Comparison of ENCODE assay signal across 38 cellular contexts in the genomic region with DNA sequence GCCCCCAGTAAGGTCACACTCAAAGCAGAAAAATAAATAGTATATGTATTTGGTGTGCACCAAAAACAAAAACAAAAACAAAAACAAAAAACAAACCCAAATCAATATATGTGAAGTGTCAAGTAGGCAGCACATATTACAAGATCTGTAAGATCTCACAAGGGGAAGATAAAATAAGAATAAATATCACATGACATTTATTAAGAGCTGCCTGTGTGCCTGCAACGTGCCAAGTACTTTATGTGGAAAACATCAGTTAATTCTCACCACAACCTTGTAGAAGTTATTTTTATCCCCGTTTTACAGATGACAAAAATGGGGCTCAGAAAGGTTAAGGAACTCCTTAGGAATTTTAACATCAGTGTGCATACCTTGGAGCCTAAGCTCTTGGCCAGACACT.
"Had no signal": no experiment of that assay in that cellular context is flagged by ENCODE, and none has a peak within 500 bp of the region (broad histone marks: within the 10 kb centered on the region; RNA-seq: fewer than 3 reads in every experiment).

No MANE protein-coding gene starts in this region.

- DNase-seq: activated effector memory CD4-positive, alpha-beta T cell treated with anti-CD3 and anti-CD28 coated beads, Interleukin-2, amount 50 U/mL, for 16 hours; activated effector memory CD4-positive, alpha-beta T cell treated with Interleukin-2 at 50 U/mL for 16 hours; activated gamma-delta T cell; activated gamma-delta T cell treated with Interleukin-2 at 50 U/mL for 16 hours; activated naive CD4-positive, alpha-beta T cell; activated naive CD4-positive, alpha-beta T cell treated with anti-CD3 and anti-CD28 coated beads for 36 hours; activated naive CD4-positive, alpha-beta T cell treated with anti-CD3 and anti-CD28 coated beads, Interleukin-2, amount 10 ng/mL, durations not matched to agents 7 days and 5 days; activated naive CD4-positive, alpha-beta T cell treated with anti-CD3 and anti-CD28 coated beads, Interleukin-2, amount 50 U/mL, for 16 hours; activated naive CD8-positive, alpha-beta T cell treated with anti-CD3 and anti-CD28 coated beads for 36 hours; activated naive CD8-positive, alpha-beta T cell treated with anti-CD3 and anti-CD28 coated beads, Interleukin-2, amount 10 ng/mL, durations not matched to agents 7 days and 5 days; activated naive CD8-positive, alpha-beta T cell treated with anti-CD3 and anti-CD28 coated beads, Interleukin-2, amount 50 U/mL, for 24 hours; activated T-cell treated with anti-CD3 and anti-CD28 coated beads for 4 hours; activated T-cell treated with anti-CD3 and anti-CD28 coated beads, Interleukin-2, amount 50 U/mL, for 1 hour; activated T-cell treated with anti-CD3 and anti-CD28 coated beads, Interleukin-2, amount 50 U/mL, for 24 hours; activated T-cell treated with anti-CD3 and anti-CD28 coated beads, Interleukin-2, amount 50 U/mL, for 4 hours; activated T-cell treated with anti-CD3 and anti-CD28 coated beads, Interleukin-2, amount 50 U/mL, for 48 hours; activated T-cell treated with anti-CD3 and anti-CD28 coated beads, Interleukin-2, amount 50 U/mL, for 72 hours; adrenal gland; amniotic stem cell; amygdala; anterior cingulate cortex; aorta; body of pancreas; brain microvascular endothelial cell; caudate nucleus; central memory CD4-positive, alpha-beta T cell; cerebellar nuclear complex had no signal

- H3K27ac Mint-ChIP-seq: activated naive CD4-positive, alpha-beta T cell treated with anti-CD3 and anti-CD28 coated beads for 36 hours; activated naive CD4-positive, alpha-beta T cell treated with anti-CD3 and anti-CD28 coated beads, Interleukin-2, amount 10 ng/mL, durations not matched to agents 7 days and 5 days; activated naive CD4-positive, alpha-beta T cell treated with anti-CD3 and anti-CD28 coated beads, Interleukin-2, amount 50 U/mL, for 24 hours; activated naive CD4-positive, alpha-beta T cell treated with anti-CD3 and anti-CD28 coated beads, Interleukin-2, amount 50 U/mL, for 72 hours; activated naive CD8-positive, alpha-beta T cell; activated naive CD8-positive, alpha-beta T cell treated with anti-CD3 and anti-CD28 coated beads for 36 hours; activated naive CD8-positive, alpha-beta T cell treated with anti-CD3 and anti-CD28 coated beads, Interleukin-2, amount 10 ng/mL, durations not matched to agents 7 days and 5 days; activated naive CD8-positive, alpha-beta T cell treated with anti-CD3 and anti-CD28 coated beads, Interleukin-2, amount 50 U/mL, for 24 hours; activated T-cell treated with anti-CD3 and anti-CD28 coated beads, Interleukin-2, amount 50 U/mL, for 24 hours; activated T-cell treated with anti-CD3 and anti-CD28 coated beads, Interleukin-2, amount 50 U/mL, for 72 hours; activated T-helper 1 cell treated with anti-CD3 and anti-CD28 coated beads, Interleukin-12 subunit alpha, Interleukin-12 subunit beta, Interleukin-2, Interleukin-4 antibody, amounts not matched to agents 30 ng/mL and 10 ng/mL and 1 ng/mL, durations not matched to agents 14 hours and 24 hours and 36 hours; activated T-helper 17 cell treated with anti-CD3 and anti-CD28 coated beads, Interleukin-2, amount 50 U/mL, for 72 hours; activated T-helper 2 cell treated with anti-CD3 and anti-CD28 coated beads, Interferon-gamma antibody, Interleukin-2, Interleukin-4, amounts not matched to agents 10 μg/mL and 5 μg/mL and 100 μg/mL, durations not matched to agents 14 hours and 24 hours and 36 hours had no signal

- H3K27me3 ChIP-seq: adrenal gland, ascending aorta, body of pancreas, brain microvascular endothelial cell, breast epithelium, cardiac muscle cell had no signal

- H3K9me3 Mint-ChIP-seq: activated naive CD4-positive, alpha-beta T cell treated with anti-CD3 and anti-CD28 coated beads for 36 hours; activated naive CD4-positive, alpha-beta T cell treated with anti-CD3 and anti-CD28 coated beads, Interleukin-2, amount 10 ng/mL, durations not matched to agents 7 days and 5 days; activated naive CD4-positive, alpha-beta T cell treated with anti-CD3 and anti-CD28 coated beads, Interleukin-2, amount 50 U/mL, for 72 hours; activated naive CD8-positive, alpha-beta T cell treated with anti-CD3 and anti-CD28 coated beads, Interleukin-2, amount 10 ng/mL, durations not matched to agents 7 days and 5 days; activated naive CD8-positive, alpha-beta T cell treated with anti-CD3 and anti-CD28 coated beads, Interleukin-2, amount 50 U/mL, for 24 hours; activated T-cell treated with anti-CD3 and anti-CD28 coated beads, Interleukin-2, amount 50 U/mL, for 72 hours; activated T-helper 1 cell treated with anti-CD3 and anti-CD28 coated beads, Interleukin-12 subunit alpha, Interleukin-12 subunit beta, Interleukin-2, Interleukin-4 antibody, amounts not matched to agents 30 ng/mL and 10 ng/mL and 1 ng/mL, durations not matched to agents 14 hours and 24 hours and 36 hours; activated T-helper 17 cell treated with anti-CD3 and anti-CD28 coated beads, Interleukin-2, amount 50 U/mL, for 72 hours; activated T-helper 2 cell treated with anti-CD3 and anti-CD28 coated beads, Interferon-gamma antibody, Interleukin-2, Interleukin-4, amounts not matched to agents 10 μg/mL and 5 μg/mL and 100 μg/mL, durations not matched to agents 14 hours and 24 hours and 36 hours; central memory CD8-positive, alpha-beta T cell had no signal

- H3K9me3 ChIP-seq: adrenal gland, body of pancreas, breast epithelium had no signal

- H3K4me1 Mint-ChIP-seq: activated naive CD4-positive, alpha-beta T cell treated with anti-CD3 and anti-CD28 coated beads, Interleukin-2, amount 10 ng/mL, durations not matched to agents 7 days and 5 days; activated naive CD4-positive, alpha-beta T cell treated with anti-CD3 and anti-CD28 coated beads, Interleukin-2, amount 50 U/mL, for 24 hours; activated naive CD8-positive, alpha-beta T cell treated with anti-CD3 and anti-CD28 coated beads for 36 hours; activated naive CD8-positive, alpha-beta T cell treated with anti-CD3 and anti-CD28 coated beads, Interleukin-2, amount 50 U/mL, for 24 hours; activated T-helper 17 cell treated with anti-CD3 and anti-CD28 coated beads, Interleukin-2, amount 50 U/mL, for 72 hours; central memory CD8-positive, alpha-beta T cell had no signal

- H3K27me3 Mint-ChIP-seq: activated naive CD4-positive, alpha-beta T cell treated with anti-CD3 and anti-CD28 coated beads, Interleukin-2, amount 10 ng/mL, durations not matched to agents 7 days and 5 days; activated naive CD8-positive, alpha-beta T cell treated with anti-CD3 and anti-CD28 coated beads for 36 hours; activated naive CD8-positive, alpha-beta T cell treated with anti-CD3 and anti-CD28 coated beads, Interleukin-2, amount 50 U/mL, for 24 hours; activated T-cell treated with anti-CD3 and anti-CD28 coated beads, Interleukin-2, amount 50 U/mL, for 24 hours; brain had no signal

- ATAC-seq: activated naive CD8-positive, alpha-beta T cell treated with anti-CD3 and anti-CD28 coated beads, Interleukin-2, amount 50 U/mL, for 24 hours; activated T-cell treated with anti-CD3 and anti-CD28 coated beads, Interleukin-2, amount 50 U/mL, for 4 hours; activated T-cell treated with anti-CD3 and anti-CD28 coated beads, Interleukin-2, amount 50 U/mL, for 72 hours; activated T-helper 17 cell treated with anti-CD3 and anti-CD28 coated beads, Interleukin-2, amount 50 U/mL, for 72 hours; body of pancreas had no signal

- H3K4me3 ChIP-seq: adrenal gland, ascending aorta, body of pancreas, breast epithelium, cardiac muscle cell had no signal

- H3K27ac ChIP-seq: adrenal gland, ascending aorta, body of pancreas, brain microvascular endothelial cell, breast epithelium, cardiac muscle cell had no signal

- H3K4me1 ChIP-seq: adrenal gland, ascending aorta, breast epithelium had no signal

- H3K36me3 ChIP-seq: adrenal gland, ascending aorta, brain microvascular endothelial cell, breast epithelium, cardiac muscle cell had no signal

- H3K4me3 Mint-ChIP-seq: activated naive CD4-positive, alpha-beta T cell treated with anti-CD3 and anti-CD28 coated beads for 36 hours; activated naive CD4-positive, alpha-beta T cell treated with anti-CD3 and anti-CD28 coated beads, Interleukin-2, amount 10 ng/mL, durations not matched to agents 7 days and 5 days; activated naive CD4-positive, alpha-beta T cell treated with anti-CD3 and anti-CD28 coated beads, Interleukin-2, amount 50 U/mL, for 24 hours; activated naive CD8-positive, alpha-beta T cell; activated naive CD8-positive, alpha-beta T cell treated with anti-CD3 and anti-CD28 coated beads for 36 hours; activated naive CD8-positive, alpha-beta T cell treated with anti-CD3 and anti-CD28 coated beads, Interleukin-2, amount 10 ng/mL, durations not matched to agents 7 days and 5 days; activated naive CD8-positive, alpha-beta T cell treated with anti-CD3 and anti-CD28 coated beads, Interleukin-2, amount 50 U/mL, for 24 hours; activated T-cell treated with anti-CD3 and anti-CD28 coated beads, Interleukin-2, amount 50 U/mL, for 24 hours; activated T-cell treated with anti-CD3 and anti-CD28 coated beads, Interleukin-2, amount 50 U/mL, for 4 hours; activated T-cell treated with anti-CD3 and anti-CD28 coated beads, Interleukin-2, amount 50 U/mL, for 72 hours; activated T-helper 1 cell treated with anti-CD3 and anti-CD28 coated beads, Interleukin-12 subunit alpha, Interleukin-12 subunit beta, Interleukin-2, Interleukin-4 antibody, amounts not matched to agents 30 ng/mL and 10 ng/mL and 1 ng/mL, durations not matched to agents 14 hours and 24 hours and 36 hours; activated T-helper 17 cell treated with anti-CD3 and anti-CD28 coated beads, Interleukin-2, amount 50 U/mL, for 72 hours; central memory CD8-positive, alpha-beta T cell had no signal

- H3K36me3 Mint-ChIP-seq: activated naive CD4-positive, alpha-beta T cell treated with anti-CD3 and anti-CD28 coated beads, Interleukin-2, amount 10 ng/mL, durations not matched to agents 7 days and 5 days; activated naive CD4-positive, alpha-beta T cell treated with anti-CD3 and anti-CD28 coated beads, Interleukin-2, amount 50 U/mL, for 24 hours; activated naive CD4-positive, alpha-beta T cell treated with anti-CD3 and anti-CD28 coated beads, Interleukin-2, amount 50 U/mL, for 72 hours had no signal
